24 cellular contexts compared by ENCODE assay signal in the genomic region with DNA sequence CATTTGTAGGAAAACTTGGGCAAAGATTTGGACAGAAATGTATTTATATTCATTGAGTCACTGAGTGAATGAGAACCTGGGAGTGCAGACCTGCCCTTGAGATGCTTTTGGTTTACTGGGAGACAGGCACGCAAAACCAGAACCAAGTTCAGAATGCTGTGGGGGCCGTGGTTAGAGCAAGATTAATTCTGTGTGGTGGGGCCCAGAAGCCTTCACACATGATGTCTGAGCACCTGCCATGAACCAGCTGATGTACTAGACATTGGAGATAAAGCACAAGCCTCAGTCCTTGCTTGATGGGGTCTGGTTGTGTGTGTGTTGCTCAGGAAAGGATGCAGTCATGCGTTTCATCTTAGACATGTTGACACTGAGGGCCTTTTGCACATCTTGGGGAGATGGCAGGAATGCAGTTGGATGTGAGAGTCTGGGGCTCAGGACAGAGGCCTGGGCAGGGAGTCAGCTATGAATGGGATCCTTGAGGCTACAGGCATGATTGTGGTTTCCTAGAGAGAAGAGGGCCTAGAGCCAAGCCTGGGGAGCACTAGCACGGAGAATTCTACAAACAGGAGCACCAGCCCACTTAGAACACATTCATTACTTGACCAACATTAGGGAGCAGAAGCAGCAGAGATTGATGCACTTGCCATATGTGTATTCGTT.
DNase-seq lines count a peak whose midpoint lies in the region; ATAC-seq and TF ChIP-seq lines count a peak whose summit lies in the region.
"Had no signal": no experiment of that assay in that cellular context is flagged by ENCODE, and none has a peak within 500 bp of the region (broad histone marks: within the 10 kb centered on the region; RNA-seq: fewer than 3 reads in every experiment).

No MANE protein-coding gene starts in this region.

- intact Hi-C loops in MCF 10A (cut with micrococcal nuclease) (no loop called here), mammary epithelial cell (cut with micrococcal nuclease) (no loop called here), testis (cut with DNase I; ENCODE audit: low total_unique reads) (no loop called here)

- H3K27me3 Mint-ChIP-seq in MCF 10A (ENCODE audit: insufficient read depth, unreplicated experiment), result no peaks in the 10 kb centered on the region
- H3K27me3 Mint-ChIP-seq in stimulated activated naive B cell treated with anti-CD40 and anti-IgM and Interleukin-4, amounts not matched to agents 10 μg/mL and 1 μg/mL and 100 μg/mL, for 72 hours, result no peaks in the 10 kb centered on the region

- no peaks in the 10 kb centered on the region for H3K9me3 Mint-ChIP-seq in MCF 10A (ENCODE audit: unreplicated experiment)
- H3K9me3 Mint-ChIP-seq in stimulated activated naive B cell treated with anti-CD40 and anti-IgM and Interleukin-4, amounts not matched to agents 10 μg/mL and 1 μg/mL and 100 μg/mL, for 72 hours, result peaks cover 0 to 3% of the 10 kb centered on the region in 2 donors
- H3K9me3 Mint-ChIP-seq: HFFc6 had no signal

- no peak overlapping the region for H3K4me2 ChIP-seq in mammary epithelial cell (ENCODE audit: insufficient read depth, low read depth, low read length)
- H3K4me2 ChIP-seq: KMS-11 had no signal

- no peaks in the 10 kb centered on the region for H3K9me3 ChIP-seq in mammary epithelial cell (replicated peaks; ENCODE audit: insufficient read depth, low read length)
- H3K9me3 ChIP-seq in testis, result no peaks in the 10 kb centered on the region
- H3K9me3 ChIP-seq: Peyer's patch had no signal

- no peaks in the 10 kb centered on the region for H4K20me1 ChIP-seq in mammary epithelial cell (ENCODE audit: insufficient read depth, low read length)

- H3K4me3 ChIP-seq in mammary epithelial cell (replicated peaks in 1 of 3; ENCODE audit: insufficient read depth in 1 of 3, low read depth in 2 of 3, low read length in 3 of 3) (no peak overlapping the region), astrocyte of the cerebellum (ENCODE audit: low read depth, low read length) (no peak overlapping the region), testis (no peak overlapping the region)
- H3K4me3 ChIP-seq: Peyer's patch had no signal

- peak overlapping the region; percentile 76 for H3K27ac Mint-ChIP-seq in MCF 10A (ENCODE audit: low read depth, unreplicated experiment)
- H3K27ac Mint-ChIP-seq in stimulated activated naive B cell treated with anti-CD40 and anti-IgM and Interleukin-4, amounts not matched to agents 10 μg/mL and 1 μg/mL and 100 μg/mL, for 72 hours, result peak overlapping the region; percentile 59
- H3K27ac Mint-ChIP-seq: HFFc6 had no signal

- H3K36me3 ChIP-seq in mammary epithelial cell (ENCODE audit: insufficient read depth, low read length) (peaks cover 3% of the 10 kb centered on the region), testis (ENCODE audit: low read depth, missing control alignments) (no peaks in the 10 kb centered on the region)
- H3K36me3 ChIP-seq: Peyer's patch had no signal

- no peak overlapping the region for H3K4me3 Mint-ChIP-seq in MCF 10A (ENCODE audit: unreplicated experiment)
- H3K4me3 Mint-ChIP-seq in stimulated activated naive B cell treated with anti-CD40 and anti-IgM and Interleukin-4, amounts not matched to agents 10 μg/mL and 1 μg/mL and 100 μg/mL, for 72 hours, result no peak overlapping the region
- H3K4me3 Mint-ChIP-seq: HFFc6 had no signal

- TF ChIP-seq CTCF in MCF 10A (IDR thresholded peaks at IDR 0.05; ENCODE audit: unreplicated experiment) (no peak), mammary epithelial cell (conservative IDR thresholded peaks at IDR 0.05 in 1 of 2, IDR thresholded peaks at IDR 0.05 in 1 of 2; ENCODE audit: extremely low read depth in 1 of 2, insufficient read depth in 1 of 2, low read depth in 1 of 2, low read length in 2 of 2) (no peak), astrocyte of the cerebellum (IDR thresholded peaks at IDR 0.05; ENCODE audit: low read depth, low read length, missing control alignments) (no peak), testis (IDR thresholded peaks at IDR 0.05) (no peak)

- no peaks in the 10 kb centered on the region for H3K4me1 Mint-ChIP-seq in MCF 10A (ENCODE audit: insufficient read depth, unreplicated experiment)
- peaks cover 0 to 1% of the 10 kb centered on the region in 2 donors for H3K4me1 Mint-ChIP-seq in stimulated activated naive B cell treated with anti-CD40 and anti-IgM and Interleukin-4, amounts not matched to agents 10 μg/mL and 1 μg/mL and 100 μg/mL, for 72 hours

- DNase-seq in MCF 10A (ENCODE audit: unreplicated experiment), result no peak
- DNase-seq in mammary epithelial cell, result no peak
- peak; percentile 32 for DNase-seq in astrocyte of the cerebellum (ENCODE audit: low read depth)
- peak; percentile 3 for DNase-seq in glomerular visceral epithelial cell (ENCODE audit: extremely low spot score)
- no peak for DNase-seq in stimulated activated naive B cell treated with anti-CD40 and anti-IgM and Interleukin-4, amounts not matched to agents 10 μg/mL and 1 μg/mL and 100 μg/mL, for 72 hours
- no peak for DNase-seq in AML-193 (lab: John Stamatoyannopoulos, UW)
- DNase-seq in testis, result no peak
- DNase-seq: 8988T; C1 segment of cervical spinal cord; GDM1; H7; HFFc6; MM.1S; NCI-H1092; NCI-H146; NCI-H2029 treated with DMSO at 0.1 percent for 48 hours; NCI-H2171 treated with DMSO at 0.1 percent for 48 hours; NCI-H446; NCI-H526 treated with DMSO at 0.1 percent for 48 hours; NK-92 treated with Interleukin-12 subunit alpha and Interleukin-12 subunit beta, amount 100 ng/mL, for 24 hours; Peyer's patch had no signal

- no peak for ATAC-seq in stimulated activated naive B cell treated with anti-CD40 and anti-IgM and Interleukin-4, amounts not matched to agents 10 μg/mL and 1 μg/mL and 100 μg/mL, for 72 hours (replicated peaks)
- ATAC-seq in SK-N-SH treated with all-trans-retinoic acid at 6 μM for 48 hours, result no peak
- ATAC-seq: Right ventricle myocardium inferior had no signal

- 91% methylated on average over 5 of the region's 5 CpGs for WGBS in mammary epithelial cell (ENCODE audit: low coverage, missing lambda C conversion rate)
- WGBS in testis, 2 donors, result 83 to 94% methylated on average over 5 of the region's 5 CpGs

- H3K27me3 ChIP-seq in mammary epithelial cell (ENCODE audit: insufficient read depth, low read length) (no peaks in the 10 kb centered on the region), testis (no peaks in the 10 kb centered on the region)
- H3K27me3 ChIP-seq: Peyer's patch had no signal

- H3K27ac ChIP-seq in mammary epithelial cell (ENCODE audit: insufficient read depth, low read depth, low read length) (no peak overlapping the region), testis (no peak overlapping the region)
- H3K27ac ChIP-seq: KMS-11, Peyer's patch had no signal

- H3K36me3 Mint-ChIP-seq in MCF 10A (ENCODE audit: insufficient read depth, unreplicated experiment), result peaks cover 31% of the 10 kb centered on the region
- peaks cover 28 to 50% of the 10 kb centered on the region in 2 donors for H3K36me3 Mint-ChIP-seq in stimulated activated naive B cell treated with anti-CD40 and anti-IgM and Interleukin-4, amounts not matched to agents 10 μg/mL and 1 μg/mL and 100 μg/mL, for 72 hours

- POLR2A ChIA-PET in MCF 10A (lab: Yijun Ruan, JAX), result interaction anchor here (0.6 kb wide), 1 partner anchor 647 kb away, joined by 3 read pairs; no protein-coding TSS in a partner anchor

- no peak overlapping the region for H3K9ac ChIP-seq in mammary epithelial cell (ENCODE audit: insufficient read depth, low read length)
- H3K9ac ChIP-seq: KMS-11 had no signal

- no peaks in the 10 kb centered on the region for H3K4me1 ChIP-seq in mammary epithelial cell (ENCODE audit: insufficient read depth, low read length)
- H3K4me1 ChIP-seq in testis, result peaks cover 10% of the 10 kb centered on the region
- H3K4me1 ChIP-seq: Peyer's patch had no signal

- in situ Hi-C loops in mammary epithelial cell (cut with MboI; ENCODE audit: low sequenced_read_pairs in 2 of 2), result no loop called here
- in situ Hi-C loops in astrocyte of the cerebellum (cut with HindIII; ENCODE audit: low sequenced_read_pairs), result no loop called here

- H3K79me2 ChIP-seq in mammary epithelial cell (ENCODE audit: insufficient read depth, low read length), result no peaks in the 10 kb centered on the region

- dilution Hi-C loops in mammary epithelial cell (cut with HindIII; ENCODE audit: low sequenced_read_pairs), result no loop called here

- CTCF ChIA-PET in MCF 10A (lab: Yijun Ruan, JAX) (no interaction called here), mammary epithelial cell (lab: Charles Lee; ENCODE audit: low non-redundant PET) (no interaction called here)

- H2AFZ ChIP-seq in mammary epithelial cell (ENCODE audit: low read depth, low read length), result no peak overlapping the region

- BruUV-seq in MCF 10A (replicated peaks; lab: Mats Ljungman, UMichigan) (no TSS peak), mammary epithelial cell (replicated peaks; lab: Mats Ljungman, UMichigan) (no TSS peak)

- TF ChIP-seq POLR2A in testis (IDR thresholded peaks at IDR 0.05), result no peak

TF ChIP-seq in SK-N-SH treated with all-trans-retinoic acid at 6 μM for 48 hours, 23 proteins besides CTCF, POLR2A, EP300 and RAD21:
- no peak for TF ChIP-seq CSDC2 (CRISPR knock-in tag; IDR thresholded peaks at IDR 0.05)
- no peak for TF ChIP-seq GLIS3 (CRISPR knock-in tag; IDR thresholded peaks at IDR 0.05)
- no peak for TF ChIP-seq ZFP3 (CRISPR knock-in tag; IDR thresholded peaks at IDR 0.05)

Comparison
In these comparisons a context has a peak if more than half of its experiments do, and no peak if none do; other contexts are left out.
1. DNase-seq: peak in astrocyte of the cerebellum (single experiment) and glomerular visceral epithelial cell (single experiment); none in MCF 10A (single experiment), mammary epithelial cell (single experiment), stimulated activated naive B cell treated with anti-CD40 and anti-IgM and Interleukin-4, amounts not matched to agents 10 μg/mL and 1 μg/mL and 100 μg/mL, for 72 hours (single experiment), AML-193 (0 of 2) and testis (single experiment).